Comparison of ENCODE assay signal across 7 cellular contexts in genomic region chr11:126529037-126529436, GRCh38.
"Had no signal": no experiment of that assay in that cellular context is flagged by ENCODE, and none has a peak within 500 bp of the region (broad histone marks: within the 10 kb centered on the region; RNA-seq: fewer than 3 reads in every experiment).

No MANE protein-coding gene starts in this region.

- DNase-seq: GM23248, GOT3, H9, HCEC 1CT had no signal

- H3K27ac ChIP-seq: GM23248, HL-60 had no signal

- H3K4me3 ChIP-seq: GM23248 had no signal

- ATAC-seq: HepG2 had no signal

- H3K27ac Mint-ChIP-seq: H9, IgD-negative memory B cell had no signal

- H3K4me1 Mint-ChIP-seq: IgD-negative memory B cell had no signal

- H2AFZ ChIP-seq: GM23248 had no signal

- H3K9me3 Mint-ChIP-seq: H9 had no signal

- H3K36me3 Mint-ChIP-seq: IgD-negative memory B cell had no signal

- H3K4me3 Mint-ChIP-seq: H9, IgD-negative memory B cell had no signal
